17 cellular contexts compared by ENCODE assay signal in genomic region chr2:237488295-237488694, GRCh38. TPM values are rescaled to one million over a fixed set of nuclear protein-coding genes. Genes with fewer than 3 reads are reported as not detected.
A peak's percentile ranks its signal among the peaks of the same experiment; 100 is the strongest.
DNase-seq lines count a peak whose midpoint lies in the region; ATAC-seq and TF ChIP-seq lines count a peak whose summit lies in the region.
"Had no signal": no experiment of that assay in that cellular context is flagged by ENCODE, and none has a peak within 500 bp of the region (broad histone marks: within the 10 kb centered on the region; RNA-seq: fewer than 3 reads in every experiment).

No MANE protein-coding gene starts in this region.

- no peaks in the 10 kb centered on the region for H3K36me3 Mint-ChIP-seq in MCF 10A (ENCODE audit: insufficient read depth, unreplicated experiment)
- H3K36me3 Mint-ChIP-seq in mesothelial cell of epicardium = peaks cover 24% of the 10 kb centered on the region
- H3K36me3 Mint-ChIP-seq: activated naive CD4-positive, alpha-beta T cell treated with anti-CD3 and anti-CD28 coated beads, Interleukin-2, amount 10 ng/mL, durations not matched to agents 7 days and 5 days; natural killer cell had no signal

- POLR2A ChIA-PET in MCF 10A (lab: Yijun Ruan, JAX) = interaction anchor here (0.6 to 1.9 kb wide), 3 partner anchors 12 to 102 kb away, joined by 3 to 6 read pairs (median 3); partner anchors contain the start of gene RAB17

- intact Hi-C loops in MCF 10A (cut with micrococcal nuclease) = no loop called here
- intact Hi-C loops in mammary epithelial cell (cut with micrococcal nuclease) = loop anchor here (10.0 kb wide), 1 partner anchor 193 kb away; no protein-coding TSS in a partner anchor

- H2AFZ ChIP-seq in mammary epithelial cell (ENCODE audit: low read depth, low read length) = no peak overlapping the region

- BruUV-seq in MCF 10A (replicated peaks; lab: Mats Ljungman, UMichigan) = no TSS peak
- BruUV-seq in mammary epithelial cell (replicated peaks; lab: Mats Ljungman, UMichigan) = no TSS peak

- CTCF ChIA-PET in MCF 10A (lab: Yijun Ruan, JAX) = interaction anchor here (0.6 to 1.6 kb wide), 4 partner anchors 12 to 84 kb away, joined by 3 to 11 read pairs (median 5); no protein-coding TSS in a partner anchor
- CTCF ChIA-PET in mammary epithelial cell (lab: Charles Lee; ENCODE audit: low non-redundant PET) = no interaction called here

- H3K9ac ChIP-seq in mammary epithelial cell (ENCODE audit: insufficient read depth, low read length) = no peak overlapping the region

- H3K4me1 ChIP-seq in mammary epithelial cell (ENCODE audit: insufficient read depth, low read length) = peaks cover 37% of the 10 kb centered on the region

- H3K27ac Mint-ChIP-seq in MCF 10A (ENCODE audit: low read depth, unreplicated experiment) = peak overlapping the region; percentile 90
- no peak overlapping the region for H3K27ac Mint-ChIP-seq in mesothelial cell of epicardium
- H3K27ac Mint-ChIP-seq: activated naive CD4-positive, alpha-beta T cell treated with anti-CD3 and anti-CD28 coated beads, Interleukin-2, amount 10 ng/mL, durations not matched to agents 7 days and 5 days; natural killer cell had no signal

- H3K4me3 Mint-ChIP-seq in MCF 10A (ENCODE audit: unreplicated experiment) (peak overlapping the region; percentile 75), mesothelial cell of epicardium (peak overlapping the region; percentile 36)
- H3K4me3 Mint-ChIP-seq: activated naive CD4-positive, alpha-beta T cell treated with anti-CD3 and anti-CD28 coated beads, Interleukin-2, amount 10 ng/mL, durations not matched to agents 7 days and 5 days; natural killer cell had no signal

- H3K9me3 Mint-ChIP-seq in MCF 10A (ENCODE audit: unreplicated experiment) = peaks cover 8% of the 10 kb centered on the region
- H3K9me3 Mint-ChIP-seq in mesothelial cell of epicardium = peaks cover 25% of the 10 kb centered on the region
- H3K9me3 Mint-ChIP-seq: natural killer cell had no signal

- H3K4me1 Mint-ChIP-seq in MCF 10A (ENCODE audit: insufficient read depth, unreplicated experiment) = peaks cover 23% of the 10 kb centered on the region
- peaks cover 25% of the 10 kb centered on the region for H3K4me1 Mint-ChIP-seq in mesothelial cell of epicardium
- H3K4me1 Mint-ChIP-seq: activated naive CD4-positive, alpha-beta T cell treated with anti-CD3 and anti-CD28 coated beads, Interleukin-2, amount 10 ng/mL, durations not matched to agents 7 days and 5 days; natural killer cell had no signal

- in situ Hi-C loops in mammary epithelial cell (cut with MboI; ENCODE audit: low sequenced_read_pairs in 2 of 2) = no loop called here

- 100% methylated on average over 3 of the region's 6 CpGs for WGBS in mammary epithelial cell (ENCODE audit: low coverage, missing lambda C conversion rate)

- no peaks in the 10 kb centered on the region for H4K20me1 ChIP-seq in mammary epithelial cell (ENCODE audit: insufficient read depth, low read length)

- no peak overlapping the region for H3K27ac ChIP-seq in mammary epithelial cell (ENCODE audit: insufficient read depth, low read depth, low read length)

- dilution Hi-C loops in mammary epithelial cell (cut with HindIII; ENCODE audit: low sequenced_read_pairs) = no loop called here

- no peak overlapping the region for H3K4me3 ChIP-seq in mammary epithelial cell (replicated peaks in 1 of 3; ENCODE audit: insufficient read depth in 1 of 3, low read depth in 2 of 3, low read length in 3 of 3)
- H3K4me3 ChIP-seq in fibroblast of mammary gland (ENCODE audit: control insufficient read depth, low read depth, low read length) = peak overlapping the region; percentile 75
- H3K4me3 ChIP-seq: MG63 had no signal

- H3K27me3 Mint-ChIP-seq in MCF 10A (ENCODE audit: insufficient read depth, unreplicated experiment) (no peaks in the 10 kb centered on the region), mesothelial cell of epicardium (ENCODE audit: low read depth) (peaks cover 45% of the 10 kb centered on the region)

- TF ChIP-seq CTCF in MCF 10A (IDR thresholded peaks at IDR 0.05; ENCODE audit: unreplicated experiment) (no peak), mammary epithelial cell (conservative IDR thresholded peaks at IDR 0.05 in 1 of 2, IDR thresholded peaks at IDR 0.05 in 1 of 2; ENCODE audit: extremely low read depth in 1 of 2, insufficient read depth in 1 of 2, low read depth in 1 of 2, low read length in 2 of 2) (no peak), fibroblast of mammary gland (conservative IDR thresholded peaks at IDR 0.05; ENCODE audit: control insufficient read depth, insufficient read depth, low read depth, low read length) (no peak), mesothelial cell of epicardium (IDR thresholded peaks at IDR 0.05; ENCODE audit: unreplicated experiment) (no peak)

- H3K79me2 ChIP-seq in mammary epithelial cell (ENCODE audit: insufficient read depth, low read length) = peaks cover 3% of the 10 kb centered on the region

- H3K27me3 ChIP-seq in mammary epithelial cell (ENCODE audit: insufficient read depth, low read length) = no peaks in the 10 kb centered on the region
- H3K27me3 ChIP-seq: MG63 had no signal

- no peak overlapping the region for H3K4me2 ChIP-seq in mammary epithelial cell (ENCODE audit: insufficient read depth, low read depth, low read length)

- peaks cover 13% of the 10 kb centered on the region for H3K9me3 ChIP-seq in mammary epithelial cell (replicated peaks; ENCODE audit: insufficient read depth, low read length)

- peaks cover under 1% of the 10 kb centered on the region for H3K36me3 ChIP-seq in mammary epithelial cell (ENCODE audit: insufficient read depth, low read length)
- H3K36me3 ChIP-seq: MG63 had no signal

- no peak for ATAC-seq in HG02571 (IDR thresholded peaks at IDR 0.05; ENCODE audit: unreplicated experiment)
- no peak for ATAC-seq in GM18511 (IDR thresholded peaks at IDR 0.05; ENCODE audit: unreplicated experiment)
- no peak for ATAC-seq in HG03571 (IDR thresholded peaks at IDR 0.05; ENCODE audit: unreplicated experiment)
- ATAC-seq: natural killer cell; stimulated activated naive CD8-positive, alpha-beta T cell treated with anti-CD3 and anti-CD28 coated beads, Interleukin-15, Interleukin-2, amounts not matched to agents 100 U/mL and 50 U/mL, for 24 hours had no signal

- DNase-seq in MCF 10A (ENCODE audit: unreplicated experiment) = no peak
- DNase-seq in mammary epithelial cell = no peak
- DNase-seq in fibroblast of mammary gland (ENCODE audit: low read depth) = peak; percentile 28
- DNase-seq in mesothelial cell of epicardium (ENCODE audit: low spot score in 2 of 2, unreplicated experiment in 2 of 2) = no peak
- DNase-seq in SW480 (ENCODE audit: low spot score) = no peak
- DNase-seq: activated naive CD4-positive, alpha-beta T cell treated with anti-CD3 and anti-CD28 coated beads, Interleukin-2, amount 10 ng/mL, durations not matched to agents 7 days and 5 days; caudate nucleus; DMS153; MG63; natural killer cell; NCI-H2081; retina; stimulated activated naive CD8-positive, alpha-beta T cell treated with anti-CD3 and anti-CD28 coated beads, Interleukin-15, Interleukin-2, amounts not matched to agents 100 U/mL and 50 U/mL, for 24 hours had no signal

RNA-seq across cellular contexts. Expression of gene MLPH, which starts 1.2 kb away (rescaled TPM):
- total RNA-seq in MCF 10A (2022) (27.1 and 28.5 TPM in 2 replicates), mammary epithelial cell (1 to 10 TPM; 2.8 to 7.2 TPM), mesothelial cell of epicardium (6.1 to 7.7 TPM (median 7.5 TPM) in 3 replicates)
- 16.1 TPM for polyA plus RNA-seq in mammary epithelial cell
- polyA minus RNA-seq in mammary epithelial cell = 24.1 TPM
- total RNA-seq: A673, natural killer cell had no signal
